Comparison of ENCODE assay signal across 11 cellular contexts in genomic region chr16:64416232-64417010, GRCh38.
DNase-seq lines count a peak whose midpoint lies in the region; ATAC-seq and TF ChIP-seq lines count a peak whose summit lies in the region.
"Had no signal": no experiment of that assay in that cellular context is flagged by ENCODE, and none has a peak within 500 bp of the region (broad histone marks: within the 10 kb centered on the region; RNA-seq: fewer than 3 reads in every experiment).

No MANE protein-coding gene starts in this region.

- H3F3A ChIP-seq in neural progenitor cell (ENCODE audit: low read depth) = no peaks in the 10 kb centered on the region

- H3K23ac ChIP-seq in mesenchymal stem cell (ENCODE audit: low read length in 2 of 2) = no peak overlapping the region

- peaks cover 6% of the 10 kb centered on the region for H3K9me3 Mint-ChIP-seq in neural progenitor cell

- H3K4me1 ChIP-seq in mesenchymal stem cell (ENCODE audit: control insufficient read depth, insufficient read depth, low read depth, low read length) (peaks cover 4% of the 10 kb centered on the region), neural progenitor cell (no peaks in the 10 kb centered on the region)

- H3K27ac ChIP-seq in brain microvascular endothelial cell = peak overlapping the region; percentile 67
- peak overlapping the region; percentile 77 for H3K27ac ChIP-seq in mesenchymal stem cell (ENCODE audit: low read length, poor library complexity, severe bottlenecking)
- H3K27ac ChIP-seq in neural progenitor cell = no peak overlapping the region

- DNase-seq in AG20443 (ENCODE audit: low spot score) (peak; percentile 25), LNCaP clone FGC (ENCODE audit: low read depth) (no peak), brain microvascular endothelial cell (peak; percentile 67), mesenchymal stem cell (peak; percentile 65), neural progenitor cell (ENCODE audit: low spot score) (no peak), hypothalamus (lab: John Stamatoyannopoulos, UW) (no peak)
- DNase-seq: midbrain; stimulated activated naive CD4-positive, alpha-beta T cell had no signal

- H2BK15ac ChIP-seq in mesenchymal stem cell (ENCODE audit: low read depth, poor library complexity, severe bottlenecking) = no peak overlapping the region

- H4K91ac ChIP-seq in mesenchymal stem cell (ENCODE audit: low read length) = no peak overlapping the region

- ATAC-seq in GM19455 (IDR thresholded peaks at IDR 0.05; ENCODE audit: unreplicated experiment) (no peak), GM19452 (IDR thresholded peaks at IDR 0.05; ENCODE audit: unreplicated experiment) (no peak)

- H3K4ac ChIP-seq in mesenchymal stem cell (ENCODE audit: low read depth in 1 of 2, low read length in 2 of 2) = no peak overlapping the region

- 45% methylated on average over 2 of the region's 3 CpGs for WGBS in mesenchymal stem cell

- no peak overlapping the region for H2BK120ac ChIP-seq in mesenchymal stem cell (ENCODE audit: low read depth, low read length)

- peak overlapping the region; percentile 27 for H3K4me2 ChIP-seq in mesenchymal stem cell (ENCODE audit: low read length, poor library complexity, severe bottlenecking)
- H3K4me2 ChIP-seq in neural progenitor cell = no peak overlapping the region

- no peaks in the 10 kb centered on the region for H3K27me3 ChIP-seq in brain microvascular endothelial cell (replicated peaks)
- no peaks in the 10 kb centered on the region for H3K27me3 ChIP-seq in mesenchymal stem cell (ENCODE audit: control insufficient read depth in 1 of 2, insufficient read depth in 1 of 2, low read length in 2 of 2)
- no peaks in the 10 kb centered on the region for H3K27me3 ChIP-seq in neural progenitor cell

- no peak overlapping the region for H3K14ac ChIP-seq in mesenchymal stem cell (ENCODE audit: low read length in 2 of 2)

- no peak overlapping the region for H3K4me3 Mint-ChIP-seq in neural progenitor cell
- H3K4me3 Mint-ChIP-seq: activated naive CD4-positive, alpha-beta T cell treated with anti-CD3 and anti-CD28 coated beads, Interleukin-2, amount 50 U/mL, for 24 hours had no signal

- H3K36me3 ChIP-seq in brain microvascular endothelial cell (replicated peaks) = no peaks in the 10 kb centered on the region
- no peaks in the 10 kb centered on the region for H3K36me3 ChIP-seq in mesenchymal stem cell (ENCODE audit: control insufficient read depth in 1 of 2, insufficient read depth in 2 of 2, low read depth in 1 of 2, low read length in 2 of 2)
- no peaks in the 10 kb centered on the region for H3K36me3 ChIP-seq in neural progenitor cell

- H3K18ac ChIP-seq in mesenchymal stem cell (ENCODE audit: low read depth in 1 of 2, low read length in 2 of 2) = no peak overlapping the region

- no peak overlapping the region for H2BK5ac ChIP-seq in mesenchymal stem cell (ENCODE audit: low read depth, low read length, poor library complexity, severe bottlenecking)

- peaks cover 2% of the 10 kb centered on the region for H3K36me3 Mint-ChIP-seq in neural progenitor cell
- H3K36me3 Mint-ChIP-seq: activated naive CD4-positive, alpha-beta T cell treated with anti-CD3 and anti-CD28 coated beads, Interleukin-2, amount 50 U/mL, for 24 hours had no signal

- no peak overlapping the region for H3K27ac Mint-ChIP-seq in neural progenitor cell
- H3K27ac Mint-ChIP-seq: activated naive CD4-positive, alpha-beta T cell treated with anti-CD3 and anti-CD28 coated beads, Interleukin-2, amount 50 U/mL, for 24 hours had no signal

- H2AK5ac ChIP-seq in mesenchymal stem cell (ENCODE audit: low read length, severe bottlenecking) = no peak overlapping the region

- peak overlapping the region; percentile 29 for H3K4me3 ChIP-seq in LNCaP clone FGC (ENCODE audit: low read depth, low read length)
- H3K4me3 ChIP-seq in brain microvascular endothelial cell (ENCODE audit: low read depth, low read length) = peak overlapping the region; percentile 26
- H3K4me3 ChIP-seq in mesenchymal stem cell (ENCODE audit: insufficient read depth in 1 of 2, low read depth in 1 of 2, low read length in 2 of 2) = peak overlapping the region in 1 of 2 experiments; percentile 62
- H3K4me3 ChIP-seq in neural progenitor cell = no peak overlapping the region

- H3K79me2 ChIP-seq in neural progenitor cell (ENCODE audit: low read depth) = no peaks in the 10 kb centered on the region

- H3K79me1 ChIP-seq in mesenchymal stem cell (replicated peaks; ENCODE audit: low read length, poor library complexity, severe bottlenecking) = no peaks in the 10 kb centered on the region

- no peak for TF ChIP-seq CTCF in LNCaP clone FGC (IDR thresholded peaks at IDR 0.05; ENCODE audit: control insufficient read depth, extremely low read depth, insufficient read depth)
- no peak for TF ChIP-seq CTCF in brain microvascular endothelial cell (IDR thresholded peaks at IDR 0.05; ENCODE audit: low read depth, low read length, missing control alignments)
- TF ChIP-seq CTCF in neural progenitor cell (IDR thresholded peaks at IDR 0.05) = no peak

- in situ Hi-C loops in brain microvascular endothelial cell (cut with HindIII; ENCODE audit: low pct_ligation_motif_present, low sequenced_read_pairs) = no loop called here

- H2BK12ac ChIP-seq in mesenchymal stem cell (ENCODE audit: low read length in 2 of 2) = no peak overlapping the region

- H3K9ac ChIP-seq in mesenchymal stem cell (ENCODE audit: low read length) = peak overlapping the region; percentile 44
- H3K9ac ChIP-seq in neural progenitor cell = no peak overlapping the region

- H3K27me3 Mint-ChIP-seq in neural progenitor cell (ENCODE audit: insufficient read depth, low read depth) = no peaks in the 10 kb centered on the region
- H3K27me3 Mint-ChIP-seq: activated naive CD4-positive, alpha-beta T cell treated with anti-CD3 and anti-CD28 coated beads, Interleukin-2, amount 50 U/mL, for 24 hours had no signal

- H3K9me3 ChIP-seq in mesenchymal stem cell (ENCODE audit: control insufficient read depth, low read length) = no peaks in the 10 kb centered on the region
- no peaks in the 10 kb centered on the region for H3K9me3 ChIP-seq in neural progenitor cell (ENCODE audit: low read depth)

- no peaks in the 10 kb centered on the region for H4K20me1 ChIP-seq in neural progenitor cell (ENCODE audit: low read depth)

- H4K8ac ChIP-seq in mesenchymal stem cell (ENCODE audit: low read length) = no peak overlapping the region

- H2AFZ ChIP-seq in mesenchymal stem cell (ENCODE audit: low read depth, low read length) (no peak overlapping the region), neural progenitor cell (replicated peaks) (no peak overlapping the region)

- H3K4me1 Mint-ChIP-seq in neural progenitor cell = no peaks in the 10 kb centered on the region
- H3K4me1 Mint-ChIP-seq: activated naive CD4-positive, alpha-beta T cell treated with anti-CD3 and anti-CD28 coated beads, Interleukin-2, amount 50 U/mL, for 24 hours had no signal

Comparison
In these comparisons a context has a peak if more than half of its experiments do, and no peak if none do; other contexts are left out.
1. DNase-seq: peak in AG20443 (single experiment), brain microvascular endothelial cell (single experiment) and mesenchymal stem cell (single experiment); none in LNCaP clone FGC (single experiment), neural progenitor cell (single experiment) and hypothalamus (0 of 51).